1 cellular context compared by ENCODE assay signal in genomic region chr12:106917503-106917902, GRCh38.
TF ChIP-seq lines count a peak whose summit lies in the region.

No MANE protein-coding gene starts in this region.

TF ChIP-seq in GM23338, 12 proteins besides CTCF, POLR2A, EP300 and RAD21 (continued from another document):
- TF ChIP-seq ZNF462 (CRISPR knock-in tag; IDR thresholded peaks at IDR 0.05): no peak
